ENCODE assay signal across 1 cellular context in the genomic region with DNA sequence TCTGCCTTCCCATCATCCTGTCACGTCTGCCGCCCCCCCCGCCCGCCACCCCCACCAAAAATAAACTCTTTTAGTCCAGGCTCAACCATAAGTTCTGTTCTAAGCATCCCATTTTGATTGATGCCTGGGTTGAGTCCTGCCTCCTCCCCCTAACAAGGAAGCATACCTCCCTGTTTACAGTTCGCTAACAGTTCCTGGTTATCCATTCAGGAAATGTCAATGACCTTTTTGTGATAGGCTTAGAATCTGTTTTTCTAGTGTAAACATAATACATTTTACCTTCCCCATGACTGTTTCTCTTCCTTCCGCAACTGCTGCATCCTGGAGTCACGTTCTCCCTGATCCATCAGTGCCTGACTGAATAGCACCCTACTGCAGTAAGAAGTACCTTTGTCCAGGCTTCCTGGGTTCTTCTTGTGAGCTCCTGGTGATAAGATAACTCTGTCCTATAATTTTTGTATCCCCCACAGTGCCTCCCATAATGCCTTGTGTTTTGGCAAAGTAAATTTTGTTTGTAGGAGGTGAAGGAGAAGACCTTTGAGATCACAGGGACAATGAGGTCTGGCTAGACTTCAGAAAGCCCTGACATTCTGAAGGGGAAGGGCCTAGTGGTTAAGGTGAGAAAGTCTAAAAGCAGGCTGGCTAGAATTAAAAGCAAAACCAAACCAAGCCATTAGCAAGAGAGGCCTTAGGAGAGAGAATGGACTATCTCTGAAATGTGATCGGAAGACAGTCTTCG.
TF ChIP-seq lines count a peak whose summit lies in the region.

No MANE protein-coding gene starts in this region.

TF ChIP-seq in H1, 55 proteins besides CTCF, POLR2A, EP300 and RAD21:
- TF ChIP-seq RNF2 (IDR thresholded peaks at IDR 0.05; ENCODE audit: borderline replicate concordance, low read depth, low read length, missing control alignments, poor library complexity, severe bottlenecking) (no peak), SP1 (IDR thresholded peaks at IDR 0.05; ENCODE audit: low read depth, low read length) (no peak), JUND (IDR thresholded peaks at IDR 0.05; ENCODE audit: low read length) (no peak)
